8 cellular contexts compared by ENCODE assay signal in the genomic region with DNA sequence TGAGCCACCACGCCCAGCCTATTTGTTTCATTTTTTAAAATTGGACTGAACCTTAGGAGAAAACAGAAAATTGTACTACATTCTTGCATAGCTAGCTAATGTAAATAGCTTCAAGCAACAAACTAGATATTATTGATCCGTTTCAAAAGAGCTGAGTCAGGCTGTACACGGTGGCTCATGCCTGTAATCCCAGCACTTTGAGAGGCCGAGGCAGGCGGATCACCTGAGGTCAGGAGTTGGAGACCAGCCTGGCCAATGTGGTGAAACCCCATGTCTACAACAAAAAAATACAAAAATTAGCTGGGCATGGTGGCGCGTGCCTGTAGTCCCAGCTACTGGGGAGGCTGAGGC. TPM values are rescaled to one million over a fixed set of nuclear protein-coding genes. Genes with fewer than 3 reads are reported as not detected.
DNase-seq lines count a peak whose midpoint lies in the region; ATAC-seq and TF ChIP-seq lines count a peak whose summit lies in the region.
"Not testable (repeated sequence)": the region's sequence is repeated elsewhere in the genome, so short reads cannot be mapped to it uniquely, and the experiment has no call there.

No MANE protein-coding gene starts in this region.

- H3K9me3 Mint-ChIP-seq in IgD-negative memory B cell; activated B cell treated with CpG ODN at 0.5 μM for 24 hours; MCF 10A (ENCODE audit: unreplicated experiment); progenitor cell of endocrine pancreas (ENCODE audit: low read depth): not testable (repeated sequence)

- not testable (repeated sequence) for H3K36me3 ChIP-seq in ACC112 (ENCODE audit: insufficient read depth, low read length); lower lobe of right lung; subcutaneous abdominal adipose tissue (ENCODE audit: control insufficient read depth in 5 of 5, insufficient read depth in 5 of 5, low read length in 5 of 5)

- H3K4me3 Mint-ChIP-seq in IgD-negative memory B cell (peak overlapping the region in 1 of 4 donors; percentile 87), activated B cell treated with CpG ODN at 0.5 μM for 24 hours (peak overlapping the region; percentile 73)
- H3K4me3 Mint-ChIP-seq in MCF 10A (ENCODE audit: unreplicated experiment); progenitor cell of endocrine pancreas (ENCODE audit: low read depth): not testable (repeated sequence)

- H3K27ac ChIP-seq in ACC112 (ENCODE audit: low read depth, low read length) (peak overlapping the region; percentile 63; the same call in 1 of the 2 replicates), lower lobe of right lung (peak overlapping the region; percentile 51), subcutaneous abdominal adipose tissue (ENCODE audit: low read depth, low read length) (peak overlapping the region; percentile 50)

- H3K4me3 ChIP-seq in ACC112 (ENCODE audit: low read depth, low read length), result not testable (repeated sequence)
- H3K4me3 ChIP-seq in lower lobe of right lung (peak overlapping the region; percentile 22), subcutaneous abdominal adipose tissue (ENCODE audit: low read depth in 1 of 5, low read length in 5 of 5) (peak overlapping the region in 2 of 5 donors; percentile 34 to 44)

- ATAC-seq in activated B cell treated with CpG ODN at 0.5 μM for 24 hours (ENCODE audit: low read depth); lower lobe of right lung: not testable (repeated sequence)
- ATAC-seq in Right ventricle myocardium inferior, result peak; percentile 12

- H3K4me1 Mint-ChIP-seq in IgD-negative memory B cell; MCF 10A (ENCODE audit: insufficient read depth, unreplicated experiment); progenitor cell of endocrine pancreas (ENCODE audit: low read depth): not testable (repeated sequence)
- H3K4me1 Mint-ChIP-seq in activated B cell treated with CpG ODN at 0.5 μM for 24 hours, result peaks cover 13% of the 10 kb centered on the region

- peak overlapping the region in 2 of 3 donors; percentile 78 to 84 for H3K27ac Mint-ChIP-seq in IgD-negative memory B cell
- H3K27ac Mint-ChIP-seq in activated B cell treated with CpG ODN at 0.5 μM for 24 hours, result peak overlapping the region; percentile 89
- H3K27ac Mint-ChIP-seq in MCF 10A (ENCODE audit: low read depth, unreplicated experiment), result not testable (repeated sequence)
- peak overlapping the region; percentile 67 for H3K27ac Mint-ChIP-seq in progenitor cell of endocrine pancreas

- not testable (repeated sequence) for H3K9ac ChIP-seq in subcutaneous abdominal adipose tissue (ENCODE audit: low read length in 5 of 5)

- H3K4me1 ChIP-seq in ACC112 (ENCODE audit: control insufficient read depth, insufficient read depth, low read length, unreplicated experiment), result not testable (repeated sequence)
- H3K4me1 ChIP-seq in lower lobe of right lung (peaks cover 10% of the 10 kb centered on the region), subcutaneous abdominal adipose tissue (ENCODE audit: control insufficient read depth in 5 of 5, insufficient read depth in 5 of 5, low read length in 5 of 5) (peaks cover 4 to 27% (median 16%) of the 10 kb centered on the region in 5 donors)

- BruUV-seq in MCF 10A (replicated peaks; lab: Mats Ljungman, UMichigan), result not testable (repeated sequence)

- not testable (repeated sequence) for H3K9me3 ChIP-seq in lower lobe of right lung; subcutaneous abdominal adipose tissue (ENCODE audit: control insufficient read depth in 5 of 5, low read length in 5 of 5)

- DNase-seq in activated B cell treated with CpG ODN at 0.5 μM for 24 hours; Right ventricle myocardium inferior (ENCODE audit: missing footprints); lower lobe of right lung; progenitor cell of endocrine pancreas (ENCODE audit: low spot score, unreplicated experiment): not testable (repeated sequence)
- peak; percentile 23 for DNase-seq in MCF 10A (ENCODE audit: unreplicated experiment)

- CTCF ChIA-PET in activated B cell treated with CpG ODN at 0.5 μM for 24 hours (lab: Charles Lee) (interaction anchor here (0.8 to 4.1 kb wide), 17 partner anchors 16 to 299 kb away, joined by 3 to 90 read pairs (median 8); a partner anchor contains a TSS), MCF 10A (lab: Yijun Ruan, JAX) (interaction anchor here (0.6 to 14.8 kb wide), 39 partner anchors 10 to 380 kb away, joined by 3 to 223 read pairs (median 6); a partner anchor contains a TSS)

- POLR2A ChIA-PET in activated B cell treated with CpG ODN at 0.5 μM for 24 hours (lab: Charles Lee), result interaction anchor here (0.6 to 3.9 kb wide), 21 partner anchors 9 to 1800 kb away, joined by 3 to 78 read pairs (median 7); a partner anchor contains a TSS
- POLR2A ChIA-PET in MCF 10A (lab: Yijun Ruan, JAX), result interaction anchor here (0.5 to 3.2 kb wide), 15 partner anchors 15 to 337 kb away, joined by 3 to 52 read pairs (median 4); a partner anchor contains a TSS

- peak overlapping the region; percentile 15 for H2AFZ ChIP-seq in ACC112 (ENCODE audit: low read length, unreplicated experiment)

- H3K27me3 Mint-ChIP-seq in IgD-negative memory B cell; activated B cell treated with CpG ODN at 0.5 μM for 24 hours; MCF 10A (ENCODE audit: insufficient read depth, unreplicated experiment); progenitor cell of endocrine pancreas: not testable (repeated sequence)

- intact Hi-C loops in activated B cell treated with CpG ODN at 0.5 μM for 24 hours (cut with micrococcal nuclease) (loop anchor here (2.0 kb wide), 2 partner anchors 26 kb away; no protein-coding TSS in a partner anchor), MCF 10A (cut with micrococcal nuclease) (loop anchor here (2.0 kb wide), 1 partner anchor 298 kb away; no protein-coding TSS in a partner anchor), Right ventricle myocardium inferior (cut with DNase I) (loop anchor here (5.0 kb wide), 1 partner anchor 224 kb away; no protein-coding TSS in a partner anchor)
- intact Hi-C loops in lower lobe of right lung (cut with DNase I), result not testable (repeated sequence)

- not testable (repeated sequence) for H3K79me2 ChIP-seq in ACC112 (ENCODE audit: control insufficient read depth, insufficient read depth, low read length, unreplicated experiment)

- TF ChIP-seq CTCF in activated B cell treated with CpG ODN at 0.5 μM for 24 hours (IDR thresholded peaks at IDR 0.05); MCF 10A (IDR thresholded peaks at IDR 0.05; ENCODE audit: unreplicated experiment); lower lobe of right lung (IDR thresholded peaks at IDR 0.05); progenitor cell of endocrine pancreas (IDR thresholded peaks at IDR 0.05; ENCODE audit: unreplicated experiment): not testable (repeated sequence)

- not testable (repeated sequence) for H3K36me3 Mint-ChIP-seq in IgD-negative memory B cell; activated B cell treated with CpG ODN at 0.5 μM for 24 hours (ENCODE audit: low read depth); MCF 10A (ENCODE audit: insufficient read depth, unreplicated experiment); progenitor cell of endocrine pancreas (ENCODE audit: insufficient read depth)

- H3K27me3 ChIP-seq in ACC112 (ENCODE audit: insufficient read depth, low read length); lower lobe of right lung (ENCODE audit: low read depth); subcutaneous abdominal adipose tissue (ENCODE audit: control insufficient read depth in 5 of 5, insufficient read depth in 4 of 5, low read length in 5 of 5): not testable (repeated sequence)

RNA-seq across cellular contexts. Expression of a gene that starts 36.7 kb away (rescaled TPM):
- 102 TPM for polyA plus RNA-seq in IgD-negative memory B cell
- total RNA-seq in activated B cell treated with CpG ODN at 0.5 μM for 24 hours (195 and 208 TPM in 2 replicates), MCF 10A (2022) (1.9 and 5.2 TPM in 2 replicates), Right ventricle myocardium inferior (53.2 TPM), lower lobe of right lung (41.6 TPM), progenitor cell of endocrine pancreas (85.2 and 87.6 TPM in 2 replicates)

RNA-seq across cellular contexts. Expression of a gene that starts 49.5 kb away (rescaled TPM):
- polyA plus RNA-seq in IgD-negative memory B cell, result 52.9 TPM
- 70.5 and 84.3 TPM in 2 replicates for total RNA-seq in activated B cell treated with CpG ODN at 0.5 μM for 24 hours
- total RNA-seq in MCF 10A (2022), result 56.5 and 67.3 TPM in 2 replicates
- total RNA-seq in Right ventricle myocardium inferior, result 28.6 TPM
- 27.9 TPM for total RNA-seq in lower lobe of right lung
- total RNA-seq in progenitor cell of endocrine pancreas, result 52.1 TPM in 2 replicates
